In genomic region chr1:167862432-167863076, GRCh38 we compare ENCODE assay signal across 19 cellular contexts. TPM values are rescaled to one million over a fixed set of nuclear protein-coding genes. Genes with fewer than 3 reads are reported as not detected.
DNase-seq lines count a peak whose midpoint lies in the region; TF ChIP-seq lines count a peak whose summit lies in the region.
"Had no signal": no experiment of that assay in that cellular context is flagged by ENCODE, and none has a peak within 500 bp of the region (broad histone marks: within the 10 kb centered on the region; RNA-seq: fewer than 3 reads in every experiment).

No MANE protein-coding gene starts in this region.

- no peaks in the 10 kb centered on the region for H3K36me3 ChIP-seq in GM23248 (ENCODE audit: low read depth)

- H3K4me3 ChIP-seq in GM23248, result no peak overlapping the region
- no peak overlapping the region for H3K4me3 ChIP-seq in fibroblast of villous mesenchyme (ENCODE audit: low read depth, low read length)
- H3K4me3 ChIP-seq: A549, lung, psoas muscle had no signal

- no peaks in the 10 kb centered on the region for H3K9me3 ChIP-seq in GM23248 (ENCODE audit: low read depth)
- H3K9me3 ChIP-seq: A549, psoas muscle had no signal

- H3K4me1 ChIP-seq in GM23248 (ENCODE audit: insufficient read depth), result peaks cover 18% of the 10 kb centered on the region
- H3K4me1 ChIP-seq: A549, psoas muscle had no signal

- H3K4me2 ChIP-seq in GM23248 (ENCODE audit: unreplicated experiment), result peak overlapping the region; percentile 62
- H3K4me2 ChIP-seq: A549 had no signal

- no peaks in the 10 kb centered on the region for H3K79me2 ChIP-seq in GM23248 (ENCODE audit: insufficient read depth)

- no peaks in the 10 kb centered on the region for H3K9me2 ChIP-seq in GM23248 (ENCODE audit: insufficient read depth)

- in situ Hi-C loops in GM23248 (cut with MboI), result no loop called here

- DNase-seq in A172 (ENCODE audit: low spot score), result peak; percentile 68
- peak; percentile 50 for DNase-seq in GM23248
- DNase-seq in SW480 (ENCODE audit: low spot score), result peak; percentile 8
- peak; percentile 47 for DNase-seq in fibroblast of villous mesenchyme (ENCODE audit: low read depth)
- no peak for DNase-seq in stimulated activated naive CD4-positive, alpha-beta T cell treated with Interleukin-2 at 50 U/mL for 16 hours (lab: John Stamatoyannopoulos, UW)
- no peak for DNase-seq in substantia nigra (lab: John Stamatoyannopoulos, UW)
- DNase-seq in amniotic stem cell (lab: John Stamatoyannopoulos, UW), result no peak
- DNase-seq in activated effector memory CD4-positive, alpha-beta T cell treated with anti-CD3 and anti-CD28 coated beads, Interleukin-2, amount 50 U/mL, for 16 hours, result no peak
- DNase-seq: activated CD4-positive, alpha-beta T cell treated with anti-CD3 and anti-CD28 coated beads, Interleukin-2, amount 50 U/mL, for 4 hours; activated naive CD8-positive, alpha-beta T cell treated with anti-CD3 and anti-CD28 coated beads for 36 hours; activated T-cell treated with anti-CD3 and anti-CD28 coated beads, Interleukin-2, amount 50 U/mL, for 1 hour; caudate nucleus; CD4-positive, alpha-beta memory T cell; MV-4-11; NCI-H2029; psoas muscle; stimulated activated naive CD8-positive, alpha-beta T cell treated with anti-CD3 and anti-CD28 coated beads, Interleukin-15, Interleukin-2, amounts not matched to agents 100 U/mL and 50 U/mL, for 24 hours had no signal

- no peaks in the 10 kb centered on the region for H4K20me1 ChIP-seq in GM23248 (ENCODE audit: insufficient read depth)

- WGBS in GM23248 (ENCODE audit: low coverage in 1 of 2, low lambda C conversion rate in 2 of 2, missing lambda C conversion rate in 2 of 2), 2 experiments, result 97 to 100% methylated on average over 1 of the region's 1 CpG

- H3K27ac ChIP-seq in GM23248 (no peak overlapping the region), substantia nigra (ENCODE audit: low read depth, low read length, poor library complexity, severe bottlenecking) (no peak overlapping the region)
- H3K27ac ChIP-seq: A549, psoas muscle had no signal

- no peak overlapping the region for H2AFZ ChIP-seq in GM23248

- TF ChIP-seq CTCF in fibroblast of villous mesenchyme (IDR thresholded peaks at IDR 0.05; ENCODE audit: insufficient read depth, low read depth, low read length), result no peak

- no peak overlapping the region for H3K9ac ChIP-seq in GM23248

- H3K27me3 ChIP-seq in GM23248 (replicated peaks; ENCODE audit: insufficient read depth), result no peaks in the 10 kb centered on the region

- peaks cover 7% of the 10 kb centered on the region for H3F3A ChIP-seq in GM23248 (ENCODE audit: insufficient read depth)

RNA-seq across cellular contexts. Expression of gene ADCY10, which starts 51.4 kb away (rescaled TPM):
- not detected in 2 replicates for total RNA-seq in A172 (2014; rRNA removed; shearing (Covaris generic))
- total RNA-seq in GM23248 (2014; rRNA removed; shearing (Covaris generic)), result 0.11 TPM in 1 of 2 replicates, not detected in the other
- polyA plus RNA-seq in GM23248 (2016; fragmentation: Nextera tagmentation; extraction: Ambion mirVana), result 0.11 TPM in 1 of 2 replicates, not detected in the other
- total RNA-seq in fibroblast of villous mesenchyme, result under 0.01 TPM in 1 of 2 replicates, not detected in the other
- total RNA-seq: activated naive CD8-positive, alpha-beta T cell treated with anti-CD3 and anti-CD28 coated beads for 36 hours had no signal
- polyA plus RNA-seq: CD4-positive, alpha-beta memory T cell had no signal

Comparison
In these comparisons a context has a peak if more than half of its experiments do, and no peak if none do; other contexts are left out.
1. DNase-seq: peak in A172 (single experiment), GM23248 (single experiment), SW480 (single experiment) and fibroblast of villous mesenchyme (single experiment); none in stimulated activated naive CD4-positive, alpha-beta T cell treated with Interleukin-2 at 50 U/mL for 16 hours (single experiment), substantia nigra (0 of 49), amniotic stem cell (single experiment) and activated effector memory CD4-positive, alpha-beta T cell treated with anti-CD3 and anti-CD28 coated beads, Interleukin-2, amount 50 U/mL, for 16 hours (single experiment).